In the genomic region with DNA sequence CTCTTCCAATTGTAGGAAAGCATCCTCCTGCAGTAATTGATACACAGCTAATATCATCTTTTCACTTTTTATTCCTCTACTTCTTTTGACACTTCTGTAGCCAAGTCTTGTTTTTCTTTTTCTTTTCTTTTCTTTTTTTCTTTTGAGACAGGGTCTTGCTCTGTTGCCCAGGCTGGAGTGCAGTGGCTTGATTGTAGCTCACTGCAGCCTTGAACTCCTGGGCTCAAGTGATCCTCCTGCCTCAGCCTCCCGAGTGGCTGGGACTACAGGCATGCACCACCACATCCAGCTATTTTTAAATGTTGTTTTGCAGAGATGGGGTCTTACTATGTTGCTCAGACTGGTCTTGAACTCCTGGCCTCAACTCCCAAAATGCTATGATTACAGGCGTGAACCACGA, we compare ENCODE assay signal across 4 cellular contexts. TPM values are rescaled to one million over a fixed set of nuclear protein-coding genes. Genes with fewer than 3 reads are reported as not detected.
"Had no signal": no experiment of that assay in that cellular context is flagged by ENCODE, and none has a peak within 500 bp of the region (broad histone marks: within the 10 kb centered on the region; RNA-seq: fewer than 3 reads in every experiment).

No MANE protein-coding gene starts in this region.

RNA-seq across cellular contexts. Expression of gene C3AR1, which starts 5.7 kb away (rescaled TPM):
- total RNA-seq: OCI-LY7, PC-3, PC-9 had no signal

RNA-seq across cellular contexts. Expression of gene CLEC4A, which starts 51.6 kb away (rescaled TPM):
- total RNA-seq: PC-9, SJSA1 had no signal
